Comparison of ENCODE assay signal across 8 cellular contexts in the genomic region with DNA sequence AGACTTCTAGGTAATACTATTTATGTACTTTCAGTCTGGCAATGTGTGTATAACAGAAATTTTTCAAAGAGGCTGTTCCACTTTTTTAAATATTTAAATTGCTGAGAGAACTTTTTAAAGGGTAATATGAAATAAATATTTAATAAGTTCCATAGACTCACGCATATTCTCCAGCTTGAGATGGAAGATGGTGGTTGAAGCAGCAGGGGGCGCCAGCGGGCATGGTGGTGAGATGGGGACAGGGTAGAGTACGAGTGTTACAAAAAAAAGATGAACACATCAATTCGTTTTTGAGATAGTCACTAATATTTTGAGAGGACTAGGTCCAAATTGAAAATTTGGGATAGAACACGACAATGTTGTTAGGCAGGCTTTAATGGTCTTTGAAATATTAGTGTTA.
DNase-seq lines count a peak whose midpoint lies in the region; ATAC-seq and TF ChIP-seq lines count a peak whose summit lies in the region.

No MANE protein-coding gene starts in this region.

- H3K27ac ChIP-seq in iPS DF 6.9 (ENCODE audit: low read length) = no peak overlapping the region

- DNase-seq in GM12865 (ENCODE audit: low read depth) = peak; percentile 58
- peak; percentile 15 for DNase-seq in RPMI8226
- peak; percentile 3 for DNase-seq in activated effector memory CD4-positive, alpha-beta T cell treated with Interleukin-2 at 50 U/mL for 16 hours
- peak; percentile 18 for DNase-seq in iPS DF 6.9 (ENCODE audit: low read depth, low spot score)
- DNase-seq in stimulated activated CD8-positive, alpha-beta memory T cell treated with anti-CD3 and anti-CD28 coated beads, Interleukin-12 subunit alpha, Interleukin-12 subunit beta, amount 100 ng/mL, for 24 hours (ENCODE audit: extremely low read depth) = peak; percentile 23
- DNase-seq in amniotic stem cell (lab: John Stamatoyannopoulos, UW) = no peak
- DNase-seq in NCI-H1105 treated with DMSO at 0.1 percent for 48 hours (lab: John Stamatoyannopoulos, UW) = no peak

- H3K4me3 ChIP-seq in GM12865 (ENCODE audit: low read depth, low read length) (no peak overlapping the region), iPS DF 6.9 (ENCODE audit: low read length) (no peak overlapping the region)

- peak; percentile 61 for ATAC-seq in HG02870 (IDR thresholded peaks at IDR 0.05; ENCODE audit: unreplicated experiment)

- no peaks in the 10 kb centered on the region for H3K27me3 ChIP-seq in iPS DF 6.9 (ENCODE audit: control insufficient read depth, insufficient read depth, low read length)

- no peaks in the 10 kb centered on the region for H3K36me3 ChIP-seq in iPS DF 6.9 (ENCODE audit: control insufficient read depth, insufficient read depth, low read length)

- H3K9me3 ChIP-seq in iPS DF 6.9 (ENCODE audit: control insufficient read depth, insufficient read depth, low read length) = no peaks in the 10 kb centered on the region

- peak; percentile 69 for TF ChIP-seq CTCF in GM12865 (IDR thresholded peaks at IDR 0.05; ENCODE audit: insufficient read depth, low read depth, low read length, missing control alignments)

- H3K4me1 ChIP-seq in iPS DF 6.9 (ENCODE audit: control insufficient read depth, insufficient read depth, low read length) = no peaks in the 10 kb centered on the region

- WGBS in iPS DF 6.9 (ENCODE audit: insufficient coverage, insufficient read length) = no CpG with 5 or more reads among the region's 6 CpGs

Comparison
In these comparisons a context has a peak if more than half of its experiments do, and no peak if none do; other contexts are left out.
1. DNase-seq: peak in GM12865 (single experiment), RPMI8226 (single experiment), activated effector memory CD4-positive, alpha-beta T cell treated with Interleukin-2 at 50 U/mL for 16 hours (single experiment), iPS DF 6.9 (single experiment) and stimulated activated CD8-positive, alpha-beta memory T cell treated with anti-CD3 and anti-CD28 coated beads, Interleukin-12 subunit alpha, Interleukin-12 subunit beta, amount 100 ng/mL, for 24 hours (single experiment); none in amniotic stem cell (single experiment) and NCI-H1105 treated with DMSO at 0.1 percent for 48 hours (single experiment).